In the genomic region with DNA sequence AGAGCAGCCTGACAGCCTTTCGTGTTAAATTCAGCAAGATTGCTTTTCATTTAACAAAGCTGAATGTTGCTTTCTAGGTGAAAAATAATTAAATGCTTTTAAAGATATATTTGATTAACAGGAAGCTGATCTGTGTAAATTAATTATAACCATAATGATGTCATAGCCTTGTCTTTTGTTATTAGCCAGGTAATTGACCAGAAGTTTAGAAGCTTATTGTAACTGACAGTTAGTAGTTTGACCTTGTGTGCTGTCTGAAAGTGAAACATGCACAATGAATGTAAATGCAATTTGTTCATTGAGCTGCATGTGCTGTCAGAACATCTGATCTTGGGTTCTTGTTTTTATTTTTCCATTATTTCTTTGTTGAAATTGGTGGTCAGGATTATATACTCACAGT, we compare ENCODE assay signal across 18 cellular contexts. TPM values are rescaled to one million over a fixed set of nuclear protein-coding genes. Genes with fewer than 3 reads are reported as not detected.
DNase-seq lines count a peak whose midpoint lies in the region; ATAC-seq lines count a peak whose summit lies in the region.
"Had no signal": no experiment of that assay in that cellular context is flagged by ENCODE, and none has a peak within 500 bp of the region (broad histone marks: within the 10 kb centered on the region; RNA-seq: fewer than 3 reads in every experiment).

No MANE protein-coding gene starts in this region.

- no peak overlapping the region for H3K4me3 Mint-ChIP-seq in activated CD4-positive, alpha-beta T cell treated with anti-CD3 and anti-CD28 coated beads, Interleukin-2, amount 10 ng/mL, durations not matched to agents 24 days and 14 days
- H3K4me3 Mint-ChIP-seq: activated CD4-positive, alpha-beta T cell treated with anti-CD3 and anti-CD28 coated beads, Interleukin-2, amount 10 ng/mL, durations not matched to agents 7 days and 5 days had no signal

- DNase-seq in NCI-H82 treated with DMSO at 0.1 percent for 48 hours (lab: John Stamatoyannopoulos, UW; ENCODE audit: unreplicated experiment) (no peak), NOMO-1 treated with DMSO at 0.1 percent for 48 hours (lab: John Stamatoyannopoulos, UW; ENCODE audit: unreplicated experiment) (no peak)
- DNase-seq in activated naive CD4-positive, alpha-beta T cell treated with anti-CD3 and anti-CD28 coated beads, Interleukin-2, amount 50 U/mL, for 72 hours (ENCODE audit: low spot score in 2 of 2), result no peak
- no peak for DNase-seq in activated CD4-positive, alpha-beta T cell treated with anti-CD3 and anti-CD28 coated beads, Interleukin-2, amount 10 ng/mL, durations not matched to agents 24 days and 14 days
- DNase-seq: ACHN; activated CD4-positive, alpha-beta T cell treated with anti-CD3 and anti-CD28 coated beads, Interleukin-2, amount 10 ng/mL, durations not matched to agents 7 days and 5 days; GDM1; Kasumi-1; NCI-H187; NCI-H526 treated with DMSO at 0.1 percent for 48 hours; ovary; spleen; T-helper 9 cell had no signal

- no peak overlapping the region for H3K27ac Mint-ChIP-seq in activated naive CD4-positive, alpha-beta T cell treated with anti-CD3 and anti-CD28 coated beads, Interleukin-2, amount 50 U/mL, for 72 hours
- no peak overlapping the region for H3K27ac Mint-ChIP-seq in activated CD4-positive, alpha-beta T cell treated with anti-CD3 and anti-CD28 coated beads, Interleukin-2, amount 10 ng/mL, durations not matched to agents 24 days and 14 days
- H3K27ac Mint-ChIP-seq: activated CD4-positive, alpha-beta T cell treated with anti-CD3 and anti-CD28 coated beads, Interleukin-2, amount 10 ng/mL, durations not matched to agents 7 days and 5 days had no signal

- peaks cover 13% of the 10 kb centered on the region for H3K4me1 Mint-ChIP-seq in activated CD4-positive, alpha-beta T cell treated with anti-CD3 and anti-CD28 coated beads, Interleukin-2, amount 10 ng/mL, durations not matched to agents 24 days and 14 days

- no peaks in the 10 kb centered on the region for H3K9me3 Mint-ChIP-seq in activated naive CD4-positive, alpha-beta T cell treated with anti-CD3 and anti-CD28 coated beads, Interleukin-2, amount 50 U/mL, for 72 hours
- no peaks in the 10 kb centered on the region for H3K9me3 Mint-ChIP-seq in activated CD4-positive, alpha-beta T cell treated with anti-CD3 and anti-CD28 coated beads, Interleukin-2, amount 10 ng/mL, durations not matched to agents 24 days and 14 days

- intact Hi-C loops in activated CD4-positive, alpha-beta T cell treated with anti-CD3 and anti-CD28 coated beads, Interleukin-2, amount 10 ng/mL, durations not matched to agents 24 days and 14 days (cut with micrococcal nuclease), result no loop called here

- peak; percentile 74 for ATAC-seq in GM18498 (IDR thresholded peaks at IDR 0.05; ENCODE audit: unreplicated experiment)
- peak; percentile 66 for ATAC-seq in GM19463 (IDR thresholded peaks at IDR 0.05; ENCODE audit: unreplicated experiment)
- peak; percentile 67 for ATAC-seq in HG02885 (IDR thresholded peaks at IDR 0.05; ENCODE audit: poor library complexity, unreplicated experiment)
- ATAC-seq in activated naive CD4-positive, alpha-beta T cell treated with anti-CD3 and anti-CD28 coated beads, Interleukin-2, amount 50 U/mL, for 72 hours, result no peak

- peaks cover 10% of the 10 kb centered on the region; the same call in 1 of the 2 replicates for H3K36me3 ChIP-seq in KOPT-K1 (ENCODE audit: insufficient read depth, low read length)
- H3K36me3 ChIP-seq: ovary had no signal

- peaks cover 10% of the 10 kb centered on the region for H3K9me3 ChIP-seq in KOPT-K1 (ENCODE audit: insufficient read depth, low read length, poor library complexity, severe bottlenecking)
- H3K9me3 ChIP-seq: ovary, spleen had no signal

- H3K27me3 Mint-ChIP-seq in activated CD4-positive, alpha-beta T cell treated with anti-CD3 and anti-CD28 coated beads, Interleukin-2, amount 10 ng/mL, durations not matched to agents 24 days and 14 days, result no peaks in the 10 kb centered on the region
- H3K27me3 Mint-ChIP-seq: activated CD4-positive, alpha-beta T cell treated with anti-CD3 and anti-CD28 coated beads, Interleukin-2, amount 10 ng/mL, durations not matched to agents 7 days and 5 days had no signal

- H3K36me3 Mint-ChIP-seq in activated naive CD4-positive, alpha-beta T cell treated with anti-CD3 and anti-CD28 coated beads, Interleukin-2, amount 50 U/mL, for 72 hours, result peaks cover 0 to 34% of the 10 kb centered on the region in 2 donors
- peaks cover 36% of the 10 kb centered on the region for H3K36me3 Mint-ChIP-seq in activated CD4-positive, alpha-beta T cell treated with anti-CD3 and anti-CD28 coated beads, Interleukin-2, amount 10 ng/mL, durations not matched to agents 24 days and 14 days (ENCODE audit: low read depth)

- peak overlapping the region; percentile 7 for H3K27ac ChIP-seq in KOPT-K1 (ENCODE audit: low read depth, low read length, poor library complexity, severe bottlenecking)
- H3K27ac ChIP-seq: hepatocyte, ovary, spleen had no signal

RNA-seq across cellular contexts. Expression of a gene that starts 9.9 kb away (rescaled TPM):
- total RNA-seq in activated naive CD4-positive, alpha-beta T cell treated with anti-CD3 and anti-CD28 coated beads, Interleukin-2, amount 50 U/mL, for 72 hours, result 10 to 100 TPM; 35.5 to 40.4 TPM
- total RNA-seq in activated CD4-positive, alpha-beta T cell treated with anti-CD3 and anti-CD28 coated beads, Interleukin-2, amount 10 ng/mL, durations not matched to agents 24 days and 14 days, result 41.3 and 44.7 TPM in 2 replicates

RNA-seq across cellular contexts. Expression of a gene that starts 46.1 kb away (rescaled TPM):
- 1 to 10 TPM; 1.2 to 2.7 TPM for total RNA-seq in activated naive CD4-positive, alpha-beta T cell treated with anti-CD3 and anti-CD28 coated beads, Interleukin-2, amount 50 U/mL, for 72 hours
- 4.7 and 4.8 TPM in 2 replicates for total RNA-seq in activated CD4-positive, alpha-beta T cell treated with anti-CD3 and anti-CD28 coated beads, Interleukin-2, amount 10 ng/mL, durations not matched to agents 24 days and 14 days

Comparison
In these comparisons a context has a peak if more than half of its experiments do, and no peak if none do; other contexts are left out.
1. ATAC-seq: peak in GM18498 (single experiment), GM19463 (single experiment) and HG02885 (single experiment); none in activated naive CD4-positive, alpha-beta T cell treated with anti-CD3 and anti-CD28 coated beads, Interleukin-2, amount 50 U/mL, for 72 hours (0 of 2).